In genomic region chr4:81919238-81919637, GRCh38 we compare ENCODE assay signal across 9 cellular contexts.
A peak's percentile ranks its signal among the peaks of the same experiment; 100 is the strongest.
DNase-seq lines count a peak whose midpoint lies in the region; ATAC-seq and TF ChIP-seq lines count a peak whose summit lies in the region.
"Had no signal": no experiment of that assay in that cellular context is flagged by ENCODE, and none has a peak within 500 bp of the region (broad histone marks: within the 10 kb centered on the region; RNA-seq: fewer than 3 reads in every experiment).

No MANE protein-coding gene starts in this region.

- H3K36me3 Mint-ChIP-seq in stimulated activated naive B cell treated with anti-CD40 and anti-IgM and Interleukin-4, amounts not matched to agents 10 μg/mL and 1 μg/mL and 100 μg/mL, for 72 hours = no peaks in the 10 kb centered on the region

- ATAC-seq in GM19455 (IDR thresholded peaks at IDR 0.05; ENCODE audit: unreplicated experiment) (peak; percentile 60), lower lobe of right lung (no peak)
- ATAC-seq in stimulated activated naive B cell treated with anti-CD40 and anti-IgM and Interleukin-4, amounts not matched to agents 10 μg/mL and 1 μg/mL and 100 μg/mL, for 72 hours (replicated peaks) = peak; percentile 90 to 92

- H3K27me3 ChIP-seq in lower lobe of right lung (ENCODE audit: low read depth) = peaks cover 3% of the 10 kb centered on the region

- peaks cover 10 to 17% of the 10 kb centered on the region in 2 donors for H3K27me3 Mint-ChIP-seq in stimulated activated naive B cell treated with anti-CD40 and anti-IgM and Interleukin-4, amounts not matched to agents 10 μg/mL and 1 μg/mL and 100 μg/mL, for 72 hours

- no peak for TF ChIP-seq EP300 in Ishikawa (IDR thresholded peaks at IDR 0.05; ENCODE audit: borderline replicate concordance)

- H3K9me3 Mint-ChIP-seq in stimulated activated naive B cell treated with anti-CD40 and anti-IgM and Interleukin-4, amounts not matched to agents 10 μg/mL and 1 μg/mL and 100 μg/mL, for 72 hours = no peaks in the 10 kb centered on the region

- H3K27ac Mint-ChIP-seq in stimulated activated naive B cell treated with anti-CD40 and anti-IgM and Interleukin-4, amounts not matched to agents 10 μg/mL and 1 μg/mL and 100 μg/mL, for 72 hours = no peak overlapping the region

- no peak overlapping the region for H3K4me3 ChIP-seq in choroid plexus epithelial cell (ENCODE audit: low read depth, low read length)
- H3K4me3 ChIP-seq in lower lobe of right lung = no peak overlapping the region
- H3K4me3 ChIP-seq: SK-N-MC had no signal

- intact Hi-C loops in lower lobe of right lung (cut with DNase I) = no loop called here

- DNase-seq in ELF-1 (ENCODE audit: low read depth, low spot score) (peak; percentile 31), choroid plexus epithelial cell (ENCODE audit: low read depth) (peak; percentile 6), mucosa of gallbladder (ENCODE audit: low spot score) (no peak), lower lobe of right lung (no peak), SK-N-DZ (ENCODE audit: low spot score) (no peak)
- no peak for DNase-seq in stimulated activated naive B cell treated with anti-CD40 and anti-IgM and Interleukin-4, amounts not matched to agents 10 μg/mL and 1 μg/mL and 100 μg/mL, for 72 hours

- no peaks in the 10 kb centered on the region for H3K9me3 ChIP-seq in lower lobe of right lung

- H3K4me3 Mint-ChIP-seq in stimulated activated naive B cell treated with anti-CD40 and anti-IgM and Interleukin-4, amounts not matched to agents 10 μg/mL and 1 μg/mL and 100 μg/mL, for 72 hours = no peak overlapping the region

- no peak overlapping the region for H3K27ac ChIP-seq in lower lobe of right lung
- H3K27ac ChIP-seq: SK-N-MC had no signal

- peak; percentile 51 for TF ChIP-seq RAD21 in Ishikawa (IDR thresholded peaks at IDR 0.05; ENCODE audit: low read depth)

- peaks cover 5 to 6% of the 10 kb centered on the region in 2 donors for H3K4me1 Mint-ChIP-seq in stimulated activated naive B cell treated with anti-CD40 and anti-IgM and Interleukin-4, amounts not matched to agents 10 μg/mL and 1 μg/mL and 100 μg/mL, for 72 hours

- no peaks in the 10 kb centered on the region for H3K36me3 ChIP-seq in lower lobe of right lung

- TF ChIP-seq CTCF in choroid plexus epithelial cell (conservative IDR thresholded peaks at IDR 0.05; ENCODE audit: low read depth, low read length) (peak; percentile 39), lower lobe of right lung (IDR thresholded peaks at IDR 0.05) (no peak)

- H3K4me1 ChIP-seq in lower lobe of right lung = no peaks in the 10 kb centered on the region

TF ChIP-seq in Ishikawa, 13 proteins besides CTCF, POLR2A, EP300 and RAD21:
- no peak for TF ChIP-seq ZBTB7A (IDR thresholded peaks at IDR 0.05; ENCODE audit: low read depth)
- TF ChIP-seq FOXM1 (IDR thresholded peaks at IDR 0.05; ENCODE audit: borderline replicate concordance, low read depth) = no peak
- TF ChIP-seq USF1 (IDR thresholded peaks at IDR 0.05) = no peak
- TF ChIP-seq REST (IDR thresholded peaks at IDR 0.05; ENCODE audit: low read depth) = no peak
TF ChIP-seq in Ishikawa: peak in this region for 0.

Comparison
In these comparisons a context has a peak if more than half of its experiments do, and no peak if none do; other contexts are left out.
1. DNase-seq: peak in ELF-1 (single experiment) and choroid plexus epithelial cell (single experiment); none in stimulated activated naive B cell treated with anti-CD40 and anti-IgM and Interleukin-4, amounts not matched to agents 10 μg/mL and 1 μg/mL and 100 μg/mL, for 72 hours (single experiment), mucosa of gallbladder (single experiment), lower lobe of right lung (single experiment) and SK-N-DZ (single experiment).
2. ATAC-seq: peak in GM19455 (single experiment) and stimulated activated naive B cell treated with anti-CD40 and anti-IgM and Interleukin-4, amounts not matched to agents 10 μg/mL and 1 μg/mL and 100 μg/mL, for 72 hours (2 of 2); none in lower lobe of right lung (0 of 2).